28 cellular contexts compared by ENCODE assay signal in genomic region chr1:54848134-54848948, GRCh38. TPM values are rescaled to one million over a fixed set of nuclear protein-coding genes. Genes with fewer than 3 reads are reported as not detected.
DNase-seq lines count a peak whose midpoint lies in the region; ATAC-seq, FAIRE-seq and TF ChIP-seq lines count a peak whose summit lies in the region.
"Had no signal": no experiment of that assay in that cellular context is flagged by ENCODE, and none has a peak within 500 bp of the region (broad histone marks: within the 10 kb centered on the region; RNA-seq: fewer than 3 reads in every experiment).

No MANE protein-coding gene starts in this region.

- CTCF ChIA-PET in H1 (lab: Charles Lee; ENCODE audit: partially characterized antibody), result interaction anchor here (0.6 to 4.1 kb wide), 22 partner anchors 10 to 670 kb away, joined by 3 to 16 read pairs (median 4); partner anchors contain the start of gene DHCR24
- CTCF ChIA-PET in activated CD4-positive, alpha-beta T cell treated with anti-CD3 and anti-CD28 coated beads, Interleukin-2, amount 10 ng/mL, durations not matched to agents 7 days and 5 days (lab: Charles Lee), result interaction anchor here (1.7 kb wide), 1 partner anchor 47 kb away, joined by 4 read pairs; the partner anchor contains the start of gene TTC22
- CTCF ChIA-PET in OCI-LY7 (lab: Charles Lee; ENCODE audit: unreplicated experiment), result no interaction called here

- H4K5ac ChIP-seq in H1 (ENCODE audit: insufficient read length, low read depth, low read length), result no peak overlapping the region

- H3K27ac ChIP-seq in H1 (ENCODE audit: low read depth, low read length) (no peak overlapping the region), OCI-LY7 (ENCODE audit: low read depth, low read length, poor library complexity, severe bottlenecking) (no peak overlapping the region)
- H3K27ac ChIP-seq: parathyroid adenoma, right atrium auricular region, tibial nerve had no signal

- no TSS peak for BruUV-seq in OCI-LY7 (replicated peaks; lab: Mats Ljungman, UMichigan)

- H3K23me2 ChIP-seq in H1 (ENCODE audit: low read depth, low read length), result no peaks in the 10 kb centered on the region

- peak; percentile 7 for TF ChIP-seq CTCF in HFF-Myc (IDR thresholded peaks at IDR 0.05; ENCODE audit: low read depth, low read length, missing control alignments)
- peak; percentile 14 to 46 (median 19); a peak in 3 of 4 replicates for TF ChIP-seq CTCF in H1 (IDR thresholded peaks at IDR 0.05; ENCODE audit: control extremely low read depth in 1 of 3, insufficient read depth in 1 of 3, low read depth in 1 of 3, low read length in 3 of 3)
- TF ChIP-seq CTCF in nephron progenitor cell (IDR thresholded peaks at IDR 0.05), result no peak
- no peak for TF ChIP-seq CTCF in OCI-LY7 (conservative IDR thresholded peaks at IDR 0.05; ENCODE audit: low read length)

- no peak overlapping the region for H3K14ac ChIP-seq in H1 (ENCODE audit: insufficient read length)

- H2BK5ac ChIP-seq in H1 (ENCODE audit: low read depth, low read length), result no peak overlapping the region

- H2BK120ac ChIP-seq in H1 (replicated peaks; ENCODE audit: low read depth, low read length), result no peak overlapping the region

- H3K36me3 ChIP-seq in H1 (ENCODE audit: control insufficient read depth in 2 of 4, insufficient read depth in 4 of 4, low read length in 3 of 4), result peaks cover 25 to 48% (median 44%) of the 10 kb centered on the region in 4 experiments
- H3K36me3 ChIP-seq in OCI-LY7 (ENCODE audit: insufficient read depth, low read length), result peaks cover 65% of the 10 kb centered on the region
- H3K36me3 ChIP-seq: right atrium auricular region had no signal

- TF ChIP-seq EP300 in H1 (IDR thresholded peaks at IDR 0.05; ENCODE audit: borderline replicate concordance in 1 of 2, low read depth in 2 of 2, low read length in 2 of 2), result no peak

- no peaks in the 10 kb centered on the region for H3K27me3 ChIP-seq in H1 (replicated peaks in 1 of 4; ENCODE audit: control insufficient read depth in 3 of 4, extremely low read depth in 1 of 4, insufficient read depth in 3 of 4, low read length in 3 of 4)
- H3K27me3 ChIP-seq: right atrium auricular region, tibial nerve had no signal

- no peak overlapping the region for H2AK5ac ChIP-seq in H1 (ENCODE audit: low read depth, low read length)

- H3K4me1 ChIP-seq in H1 (replicated peaks in 1 of 4; ENCODE audit: control insufficient read depth in 3 of 4, insufficient read depth in 4 of 4, low read length in 3 of 4) (no peaks in the 10 kb centered on the region), OCI-LY7 (ENCODE audit: insufficient read depth, low read length, poor library complexity, severe bottlenecking) (no peaks in the 10 kb centered on the region)
- H3K4me1 ChIP-seq: right atrium auricular region had no signal

- peak; percentile 16 for DNase-seq in NCI-H82 (lab: John Stamatoyannopoulos, UW)
- DNase-seq in NCI-H82 treated with DMSO at 0.1 percent for 48 hours (lab: John Stamatoyannopoulos, UW; ENCODE audit: unreplicated experiment), result no peak
- DNase-seq in HFF-Myc (ENCODE audit: extremely low read depth, low read depth), result no peak
- no peak for DNase-seq in H1 (ENCODE audit: low read depth in 1 of 2, low spot score in 2 of 2)
- DNase-seq in nephron progenitor cell, result no peak
- DNase-seq in activated CD4-positive, alpha-beta T cell treated with anti-CD3 and anti-CD28 coated beads, Interleukin-2, amount 10 ng/mL, durations not matched to agents 7 days and 5 days, result no peak
- no peak for DNase-seq in OCI-LY7 (ENCODE audit: low spot score)
- DNase-seq: activated CD4-positive, alpha-beta memory T cell treated with anti-CD3 and anti-CD28 coated beads, Interleukin-2, amount 10 ng/mL, durations not matched to agents 7 days and 5 days; activated CD4-positive, CD25-positive, alpha-beta regulatory T cell treated with anti-CD3 and anti-CD28 coated beads, Interleukin-2, amount 50 U/mL, for 72 hours; activated effector memory CD4-positive, alpha-beta T cell treated with anti-CD3 and anti-CD28 coated beads, Interleukin-2, amount 50 U/mL, for 16 hours; CD4-positive, alpha-beta memory T cell; cerebellar nuclear complex; DMS153; IMR-90; NCI-H2029 treated with DMSO at 0.1 percent for 48 hours; NCI-H226; OCI-M1; stimulated activated CD4-positive, alpha-beta T cell treated with anti-CD3 and anti-CD28 coated beads, Interleukin-2, amount 100 ng/mL, for 24 hours; T-helper 17 cell had no signal

- intact Hi-C loops in OCI-LY7 (cut with micrococcal nuclease; ENCODE audit: unreplicated experiment), result no loop called here

- H3K18ac ChIP-seq in H1 (ENCODE audit: extremely low read depth, low read length), result no peak overlapping the region

- ATAC-seq in HG03432 (IDR thresholded peaks at IDR 0.05; ENCODE audit: unreplicated experiment), result no peak
- ATAC-seq: Right ventricle myocardium inferior, SK-N-SH treated with all-trans-retinoic acid at 6 μM for 48 hours, T-helper 17 cell had no signal

- no peak overlapping the region for H2BK15ac ChIP-seq in H1 (ENCODE audit: low read length)

- TF ChIP-seq RAD21 in H1 (IDR thresholded peaks at IDR 0.05 in 1 of 2, conservative IDR thresholded peaks at IDR 0.05 in 1 of 2; ENCODE audit: low read depth in 2 of 2, low read length in 2 of 2), result peak; percentile 42 to 47

- no peak overlapping the region for H3K9ac ChIP-seq in H1 (replicated peaks in 1 of 4; ENCODE audit: extremely low read depth in 1 of 4, low read depth in 3 of 4, low read length in 3 of 4)
- H3K9ac ChIP-seq: parathyroid adenoma had no signal

- H3K79me1 ChIP-seq in H1 (ENCODE audit: low read depth, low read length), result peaks cover 2% of the 10 kb centered on the region; the same call in 1 of the 2 replicates

- H3K23ac ChIP-seq in H1 (ENCODE audit: insufficient read length), result no peak overlapping the region

- H3K4me2 ChIP-seq in H1 (ENCODE audit: insufficient read depth in 1 of 2, low read depth in 2 of 2, low read length in 2 of 2) (no peak overlapping the region), OCI-LY7 (ENCODE audit: low read length) (no peak overlapping the region)

- H3K27ac Mint-ChIP-seq in nephron progenitor cell, result peak overlapping the region; percentile 22
- no peak overlapping the region for H3K27ac Mint-ChIP-seq in activated CD4-positive, alpha-beta T cell treated with anti-CD3 and anti-CD28 coated beads, Interleukin-2, amount 10 ng/mL, durations not matched to agents 7 days and 5 days
- H3K27ac Mint-ChIP-seq: activated CD4-positive, alpha-beta memory T cell treated with anti-CD3 and anti-CD28 coated beads, Interleukin-2, amount 10 ng/mL, durations not matched to agents 7 days and 5 days; CD4-positive, alpha-beta memory T cell; T-helper 17 cell had no signal

- POLR2A ChIA-PET in H1 (lab: Charles Lee; ENCODE audit: partially characterized antibody) (interaction anchor here (2.1 kb wide), 1 partner anchor 25 kb away, joined by 4 read pairs; no protein-coding TSS in a partner anchor), OCI-LY7 (lab: Charles Lee) (interaction anchor here (0.6 kb wide), 2 partner anchors 236 to 645 kb away, joined by 5 to 9 read pairs; no protein-coding TSS in a partner anchor)
- POLR2A ChIA-PET in activated CD4-positive, alpha-beta T cell treated with anti-CD3 and anti-CD28 coated beads, Interleukin-2, amount 10 ng/mL, durations not matched to agents 7 days and 5 days (lab: Charles Lee), result no interaction called here

- H4K20me1 ChIP-seq in H1 (replicated peaks in 1 of 2; ENCODE audit: control insufficient read depth in 1 of 2, insufficient read depth in 2 of 2, low read length in 2 of 2) (peaks cover 3 to 13% of the 10 kb centered on the region in 2 experiments), OCI-LY7 (ENCODE audit: insufficient read depth, low read length) (no peaks in the 10 kb centered on the region)

- no peak overlapping the region for H2BK20ac ChIP-seq in H1 (ENCODE audit: low read length)

- no peak for TF ChIP-seq POLR2A in H1 (IDR thresholded peaks at IDR 0.05; ENCODE audit: control extremely low read depth in 1 of 2, low read depth in 2 of 2, low read length in 2 of 2)

- H3K36me3 Mint-ChIP-seq in nephron progenitor cell (ENCODE audit: low read depth), result peaks cover 61% of the 10 kb centered on the region
- H3K36me3 Mint-ChIP-seq in activated CD4-positive, alpha-beta T cell treated with anti-CD3 and anti-CD28 coated beads, Interleukin-2, amount 10 ng/mL, durations not matched to agents 7 days and 5 days (ENCODE audit: low read depth), result peaks cover 28% of the 10 kb centered on the region

- H3K56ac ChIP-seq in H1 (replicated peaks; ENCODE audit: insufficient read length, low read depth, low read length), result no peak overlapping the region

- H3K4me1 Mint-ChIP-seq in nephron progenitor cell, result no peaks in the 10 kb centered on the region
- no peaks in the 10 kb centered on the region for H3K4me1 Mint-ChIP-seq in activated CD4-positive, alpha-beta T cell treated with anti-CD3 and anti-CD28 coated beads, Interleukin-2, amount 10 ng/mL, durations not matched to agents 7 days and 5 days
- H3K4me1 Mint-ChIP-seq: activated CD4-positive, alpha-beta memory T cell treated with anti-CD3 and anti-CD28 coated beads, Interleukin-2, amount 10 ng/mL, durations not matched to agents 7 days and 5 days; CD4-positive, alpha-beta memory T cell; neural crest cell; T-helper 17 cell had no signal

- no peaks in the 10 kb centered on the region for H3K9me2 ChIP-seq in OCI-LY7 (ENCODE audit: insufficient read depth, low read length)

- no peak overlapping the region for H3K4me3 Mint-ChIP-seq in nephron progenitor cell
- H3K4me3 Mint-ChIP-seq in activated CD4-positive, alpha-beta T cell treated with anti-CD3 and anti-CD28 coated beads, Interleukin-2, amount 10 ng/mL, durations not matched to agents 7 days and 5 days, result no peak overlapping the region
- H3K4me3 Mint-ChIP-seq: activated CD4-positive, alpha-beta memory T cell treated with anti-CD3 and anti-CD28 coated beads, Interleukin-2, amount 10 ng/mL, durations not matched to agents 7 days and 5 days; CD4-positive, alpha-beta memory T cell; neural crest cell; T-helper 17 cell had no signal

- H2AFZ ChIP-seq in H1 (ENCODE audit: low read length), result no peak overlapping the region
- no peak overlapping the region for H2AFZ ChIP-seq in OCI-LY7 (ENCODE audit: low read length)
- H2AFZ ChIP-seq: parathyroid adenoma had no signal

- peaks cover 4% of the 10 kb centered on the region for H3K9me3 Mint-ChIP-seq in nephron progenitor cell
- no peaks in the 10 kb centered on the region for H3K9me3 Mint-ChIP-seq in activated CD4-positive, alpha-beta T cell treated with anti-CD3 and anti-CD28 coated beads, Interleukin-2, amount 10 ng/mL, durations not matched to agents 7 days and 5 days
- H3K9me3 Mint-ChIP-seq: activated CD4-positive, alpha-beta memory T cell treated with anti-CD3 and anti-CD28 coated beads, Interleukin-2, amount 10 ng/mL, durations not matched to agents 7 days and 5 days had no signal

- H4K8ac ChIP-seq in H1 (ENCODE audit: extremely low read depth, insufficient read depth, low read length), result no peak overlapping the region

- 83% methylated on average over 7 of the region's 7 CpGs; no CpG with 5 or more reads in 1 of the 2 experiments for WGBS in H1 (ENCODE audit: extremely low coverage in 1 of 2, insufficient coverage in 1 of 2, insufficient read length in 1 of 2, insufficient replicate concordance in 2 of 2, low coverage in 1 of 2, low lambda C conversion rate in 2 of 2, missing lambda C conversion rate in 1 of 2), 2 experiments

- H3K9me3 ChIP-seq in H1 (ENCODE audit: insufficient read depth in 2 of 2, low read depth in 1 of 2, low read length in 1 of 2) (no peaks in the 10 kb centered on the region), OCI-LY7 (ENCODE audit: low read length) (no peaks in the 10 kb centered on the region)
- H3K9me3 ChIP-seq: right atrium auricular region had no signal

- H4K91ac ChIP-seq in H1 (replicated peaks; ENCODE audit: insufficient read length, low read length), result no peak overlapping the region

- FAIRE-seq in H1 (lab: Jason Lieb, UNC), result no peak
- FAIRE-seq: A204.1, G401.6 had no signal

- no peaks in the 10 kb centered on the region for H3K27me3 Mint-ChIP-seq in nephron progenitor cell (ENCODE audit: low read depth, poor library complexity)
- H3K27me3 Mint-ChIP-seq in activated CD4-positive, alpha-beta T cell treated with anti-CD3 and anti-CD28 coated beads, Interleukin-2, amount 10 ng/mL, durations not matched to agents 7 days and 5 days, result no peaks in the 10 kb centered on the region
- H3K27me3 Mint-ChIP-seq: activated CD4-positive, alpha-beta memory T cell treated with anti-CD3 and anti-CD28 coated beads, Interleukin-2, amount 10 ng/mL, durations not matched to agents 7 days and 5 days; CD4-positive, alpha-beta memory T cell; T-helper 17 cell had no signal

- H2BK12ac ChIP-seq in H1 (ENCODE audit: low read depth, low read length), result no peak overlapping the region

- H3K4ac ChIP-seq in H1 (replicated peaks; ENCODE audit: insufficient read length, low read depth, low read length), result no peak overlapping the region

- H3K79me2 ChIP-seq in H1 (ENCODE audit: control insufficient read depth in 1 of 2, insufficient read depth in 2 of 2, low read length in 2 of 2) (no peaks in the 10 kb centered on the region), OCI-LY7 (ENCODE audit: insufficient read depth, low read depth, low read length) (no peaks in the 10 kb centered on the region)
- H3K79me2 ChIP-seq: parathyroid adenoma had no signal

- H3K4me3 ChIP-seq in HFF-Myc (replicated peaks; ENCODE audit: low read depth, low read length) (no peak overlapping the region), H1 (ENCODE audit: extremely low read depth in 1 of 4, insufficient read depth in 2 of 4, low read depth in 3 of 4, low read length in 4 of 4) (no peak overlapping the region), OCI-LY7 (ENCODE audit: low read depth, low read length, poor library complexity, severe bottlenecking) (no peak overlapping the region)
- H3K4me3 ChIP-seq: right atrium auricular region, tibial nerve had no signal

RNA-seq across cellular contexts. Expression of gene DHCR24, which starts 38.7 kb away (rescaled TPM):
- 419 and 455 TPM in 2 replicates for total RNA-seq in H1 (2021; fragmentation: NEBNext Ultra II Directional; extraction: Animal tissue kit (Norgen Biotek cat#: 25700))
- 370 and 611 TPM in 2 replicates for polyA plus RNA-seq in H1 (2011; rRNA removed)
- polyA plus RNA-seq in H1 (2011; cell fraction: cytosol; rRNA removed), result 383 TPM
- 467 TPM for polyA plus RNA-seq in H1 (2011; cell fraction: nucleus; rRNA removed)
- 331 to 424 TPM (median 362 TPM) in 4 replicates for polyA plus RNA-seq in H1 (2012, experiment 1 of 2)
- 333 TPM for polyA plus RNA-seq in H1 (2012, experiment 2 of 2)
- 451 TPM for polyA plus RNA-seq in H1 (2013, experiment 1 of 2)
- polyA plus RNA-seq in H1 (2013, experiment 2 of 2), result 566 TPM
- polyA minus RNA-seq in H1 (2011; rRNA and poly(A)+ RNA removed), result 1,204 and 1,278 TPM in 2 replicates
- 316 TPM for polyA minus RNA-seq in H1 (2011; cell fraction: cytosol; rRNA and poly(A)+ RNA removed)
- polyA minus RNA-seq in H1 (2011; cell fraction: nucleus; rRNA and poly(A)+ RNA removed), result 307 TPM
- total RNA-seq in activated CD4-positive, alpha-beta T cell treated with anti-CD3 and anti-CD28 coated beads, Interleukin-2, amount 10 ng/mL, durations not matched to agents 7 days and 5 days, result 100 to 1,000 TPM in 1 of 2 experiments, 10 to 100 TPM in 1; 84.6 to 102 TPM
- total RNA-seq in OCI-LY7 (2014; rRNA removed; shearing (Covaris generic)), result 40.5 and 45.7 TPM in 2 replicates
- 84.4 and 93.6 TPM in 2 replicates for total RNA-seq in OCI-LY7 (2022)

RNA-seq across cellular contexts. Expression of gene TTC22, which starts 47.2 kb away (rescaled TPM):
- 1.1 and 1.6 TPM in 2 replicates for total RNA-seq in H1 (2021; fragmentation: NEBNext Ultra II Directional; extraction: Animal tissue kit (Norgen Biotek cat#: 25700))
- polyA plus RNA-seq in H1 (2011; rRNA removed), result 1.00 and 1.7 TPM in 2 replicates
- polyA plus RNA-seq in H1 (2011; cell fraction: cytosol; rRNA removed), result 1.4 TPM
- 2.3 TPM for polyA plus RNA-seq in H1 (2011; cell fraction: nucleus; rRNA removed)
- polyA plus RNA-seq in H1 (2012, experiment 1 of 2), result 0.83 to 0.94 TPM (median 0.94 TPM) in 4 replicates
- polyA plus RNA-seq in H1 (2012, experiment 2 of 2), result 0.43 TPM
- 0.83 TPM for polyA plus RNA-seq in H1 (2013, experiment 1 of 2)
- 0.70 TPM for polyA plus RNA-seq in H1 (2013, experiment 2 of 2)
- 0.49 and 0.79 TPM in 2 replicates for polyA minus RNA-seq in H1 (2011; rRNA and poly(A)+ RNA removed)
- 0.66 TPM for polyA minus RNA-seq in H1 (2011; cell fraction: cytosol; rRNA and poly(A)+ RNA removed)
- 0.80 TPM for polyA minus RNA-seq in H1 (2011; cell fraction: nucleus; rRNA and poly(A)+ RNA removed)
- 10 to 100 TPM in 1 of 2 experiments, 1 to 10 TPM in 1; 9.9 to 10.6 TPM for total RNA-seq in activated CD4-positive, alpha-beta T cell treated with anti-CD3 and anti-CD28 coated beads, Interleukin-2, amount 10 ng/mL, durations not matched to agents 7 days and 5 days
- total RNA-seq in OCI-LY7 (2014; rRNA removed; shearing (Covaris generic)), result not detected in 2 replicates
- not detected in 2 replicates for total RNA-seq in OCI-LY7 (2022)
- total RNA-seq: IMR-90, neural crest cell, Right ventricle myocardium inferior, tibial nerve had no signal
- polyA plus RNA-seq: IMR-90 had no signal

Comparison
In these comparisons a context has a peak if more than half of its experiments do, and no peak if none do; other contexts are left out.
1. CTCF ChIP-seq: peak in HFF-Myc (single experiment) and H1 (3 of 3); none in nephron progenitor cell (single experiment) and OCI-LY7 (single experiment).